8 cellular contexts compared by ENCODE assay signal in genomic region chr3:185932213-185932612, GRCh38. TPM values are rescaled to one million over a fixed set of nuclear protein-coding genes. Genes with fewer than 3 reads are reported as not detected.
A peak's percentile ranks its signal among the peaks of the same experiment; 100 is the strongest.
DNase-seq lines count a peak whose midpoint lies in the region; ATAC-seq and TF ChIP-seq lines count a peak whose summit lies in the region.

No MANE protein-coding gene starts in this region.

- peak overlapping the region; percentile 97 for H3K4me3 Mint-ChIP-seq in CD4-positive, alpha-beta T cell
- H3K4me3 Mint-ChIP-seq in nephron: peak overlapping the region; percentile 78 to 100 (median 79)

- peaks cover 100% of the 10 kb centered on the region for H3K79me2 ChIP-seq in Karpas-422 (ENCODE audit: low read length)

- peaks cover 99% of the 10 kb centered on the region for H4K20me1 ChIP-seq in Karpas-422 (ENCODE audit: insufficient read depth, low read depth, low read length)

- POLR2A ChIA-PET in CD4-positive, alpha-beta T cell (lab: Charles Lee): interaction anchor here (0.6 to 3.8 kb wide), 6 partner anchors 10 to 851 kb away, joined by 3 to 25 read pairs (median 4); partner anchors contain the start of gene EIF4A2

- H3K9me2 ChIP-seq in Karpas-422 (replicated peaks; ENCODE audit: insufficient read depth, low read length): no peaks in the 10 kb centered on the region

- peaks cover 97% of the 10 kb centered on the region for H3K36me3 ChIP-seq in Karpas-422 (ENCODE audit: insufficient read depth, low read length)

- CTCF ChIA-PET in CD4-positive, alpha-beta T cell (lab: Charles Lee): interaction anchor here (0.8 to 2.5 kb wide), 6 partner anchors 10 to 682 kb away, joined by 3 to 12 read pairs (median 4); no protein-coding TSS in a partner anchor

- H3K9me3 ChIP-seq in CD4-positive, alpha-beta T cell (ENCODE audit: control insufficient read depth, low read length): no peaks in the 10 kb centered on the region
- no peaks in the 10 kb centered on the region for H3K9me3 ChIP-seq in Karpas-422 (ENCODE audit: low read length)

- no peak overlapping the region for H3K9ac ChIP-seq in Karpas-422 (ENCODE audit: low read length)

- no peak for TF ChIP-seq CTCF in CD4-positive, alpha-beta T cell (IDR thresholded peaks at IDR 0.05)
- TF ChIP-seq CTCF in coronary artery (IDR thresholded peaks at IDR 0.05) (no peak), nephron (IDR thresholded peaks at IDR 0.05; ENCODE audit: unreplicated experiment in 3 of 3) (no peak)

- peak overlapping the region; percentile 94 for H3K4me2 ChIP-seq in Karpas-422 (ENCODE audit: low read depth, low read length, poor library complexity, severe bottlenecking)

- H3K4me1 Mint-ChIP-seq in CD4-positive, alpha-beta T cell (ENCODE audit: low read depth): peaks cover 88% of the 10 kb centered on the region
- peaks cover 86% of the 10 kb centered on the region for H3K4me1 Mint-ChIP-seq in nephron

- intact Hi-C loops in CD4-positive, alpha-beta T cell (cut with DNase I, micrococcal nuclease): loop anchor here in 1 of 2 experiments (2.0 kb wide), 1 partner anchor 15 kb away; no protein-coding TSS in a partner anchor

- no peaks in the 10 kb centered on the region for H3K27me3 ChIP-seq in CD4-positive, alpha-beta T cell (ENCODE audit: control insufficient read depth, insufficient read depth, low read length)
- no peaks in the 10 kb centered on the region for H3K27me3 ChIP-seq in Karpas-422 (ENCODE audit: low read length)

- H3K36me3 Mint-ChIP-seq in CD4-positive, alpha-beta T cell (ENCODE audit: low read depth): peaks cover 95% of the 10 kb centered on the region
- peaks cover 19% of the 10 kb centered on the region for H3K36me3 Mint-ChIP-seq in nephron (ENCODE audit: low read depth)

- H2AFZ ChIP-seq in Karpas-422 (ENCODE audit: low read length): no peak overlapping the region

- no peak for ATAC-seq in CD4-positive, alpha-beta T cell (ENCODE audit: poor library complexity)
- no peak for ATAC-seq in HG03039 (IDR thresholded peaks at IDR 0.05; ENCODE audit: unreplicated experiment)

- H3K9me3 Mint-ChIP-seq in CD4-positive, alpha-beta T cell: no peaks in the 10 kb centered on the region
- H3K9me3 Mint-ChIP-seq in nephron: no peaks in the 10 kb centered on the region

- H3K27ac ChIP-seq in CD4-positive, alpha-beta T cell (ENCODE audit: low read depth, low read length): no peak overlapping the region
- H3K27ac ChIP-seq in Karpas-422 (ENCODE audit: low read length) (no peak overlapping the region), coronary artery (peak overlapping the region in 1 of 2 donors; percentile 15)

- DNase-seq in CD4-positive, alpha-beta T cell: no peak
- DNase-seq in Karpas-422: peak; percentile 38
- DNase-seq in coronary artery (ENCODE audit: low spot score): no peak
- DNase-seq in T-helper 9 cell: no peak
- no peak for DNase-seq in GM19240 (ENCODE audit: insufficient read length, low spot score)
- no peak for DNase-seq in NCI-H187 (lab: John Stamatoyannopoulos, UW)

- peaks cover 82% of the 10 kb centered on the region for H3K4me1 ChIP-seq in Karpas-422 (ENCODE audit: low read length)

- peak overlapping the region; percentile 56 for H3K27ac Mint-ChIP-seq in CD4-positive, alpha-beta T cell
- peak overlapping the region in 2 of 3 experiments; percentile 38 to 66 for H3K27ac Mint-ChIP-seq in nephron

- H3K4me3 ChIP-seq in Karpas-422 (ENCODE audit: low read length) (peak overlapping the region; percentile 8; the same call in 1 of the 2 replicates), coronary artery (peak overlapping the region; percentile 88)

- H3K27me3 Mint-ChIP-seq in CD4-positive, alpha-beta T cell: no peaks in the 10 kb centered on the region
- no peaks in the 10 kb centered on the region for H3K27me3 Mint-ChIP-seq in nephron (ENCODE audit: low read depth)

RNA-seq across cellular contexts. Expression of gene TRA2B, which starts 5.6 kb away (rescaled TPM):
- total RNA-seq in CD4-positive, alpha-beta T cell: 100 to 1,000 TPM; 549 to 585 TPM
- 328 and 331 TPM in 2 replicates for total RNA-seq in Karpas-422 (2014; rRNA removed; shearing (Covaris generic); ENCODE audit: low replicate concordance)
